In genomic region chr13:109329175-109329574, GRCh38 we compare ENCODE assay signal across 8 cellular contexts.
"Had no signal": no experiment of that assay in that cellular context is flagged by ENCODE, and none has a peak within 500 bp of the region (broad histone marks: within the 10 kb centered on the region; RNA-seq: fewer than 3 reads in every experiment).

No MANE protein-coding gene starts in this region.

- H3K27ac ChIP-seq: GM23248 had no signal

- H3K36me3 ChIP-seq: HAP-1 had no signal

- ATAC-seq: GM23338 had no signal

- H2AFZ ChIP-seq: GM23248, GM23338 had no signal

- H3K4me3 ChIP-seq: GM23248, GM23338, HAP-1 had no signal

- H3K9ac ChIP-seq: GM23248 had no signal

- H3K4me2 ChIP-seq: GM23338 had no signal

- DNase-seq: GM23248, GOT3, H7, H9, HCEC 1CT, HFFc6 had no signal

- H3K4me1 ChIP-seq: HAP-1 had no signal

- H3K9me3 ChIP-seq: HAP-1 had no signal
